24 cellular contexts compared by ENCODE assay signal in genomic region chr9:93713716-93714115, GRCh38.
DNase-seq lines count a peak whose midpoint lies in the region; TF ChIP-seq lines count a peak whose summit lies in the region.
"Had no signal": no experiment of that assay in that cellular context is flagged by ENCODE, and none has a peak within 500 bp of the region (broad histone marks: within the 10 kb centered on the region; RNA-seq: fewer than 3 reads in every experiment).

No MANE protein-coding gene starts in this region.

- H3K36me3 ChIP-seq in BLaER1 treated with 17β-estradiol and CSF1 and Interleukin-3, amounts not matched to agents 10 nM and 100 nM: no peaks in the 10 kb centered on the region
- H3K36me3 ChIP-seq in esophagus muscularis mucosa: no peaks in the 10 kb centered on the region
- H3K36me3 ChIP-seq: breast epithelium, colonic mucosa had no signal

- peaks cover 11 to 19% (median 16%) of the 10 kb centered on the region in 10 experiments; a peak in 19 of 20 replicates for H3K4me1 ChIP-seq in BLaER1 treated with 17β-estradiol and CSF1 and Interleukin-3, amounts not matched to agents 10 nM and 100 nM
- H3K4me1 ChIP-seq in esophagus muscularis mucosa: peaks cover 0 to 2% (median 0%) of the 10 kb centered on the region in 4 donors
- H3K4me1 ChIP-seq: breast epithelium, colonic mucosa had no signal

- DNase-seq in H4 (ENCODE audit: low spot score) (peak; percentile 20), NB4 (ENCODE audit: low read depth) (peak; percentile 22), fibroblast of villous mesenchyme (ENCODE audit: low read depth) (peak; percentile 16), esophagus muscularis mucosa (ENCODE audit: extremely low spot score) (no peak), T1000 (lab: John Stamatoyannopoulos, UW) (no peak), NCI-H82 treated with DMSO at 0.1 percent for 48 hours (lab: John Stamatoyannopoulos, UW; ENCODE audit: unreplicated experiment) (no peak)
- DNase-seq: anterior cingulate cortex; colonic mucosa; DMS79 treated with DMSO at 0.1 percent for 48 hours; effector CD4-positive, alpha-beta T cell; GM23248; HFFc6; hypothalamus; left cardiac atrium; natural killer cell; NCI-H1092; NCI-H1694; OCI-M1; stimulated activated CD4-positive, alpha-beta T cell treated with anti-CD3 and anti-CD28 coated beads, Interleukin-4, amount 100 ng/mL, for 4 hours; substantia nigra; trophoblast cell had no signal

- TF ChIP-seq POLR2A in NB4 (IDR thresholded peaks at IDR 0.05; ENCODE audit: extremely low read depth, insufficient read length): no peak
- TF ChIP-seq POLR2A in esophagus muscularis mucosa (IDR thresholded peaks at IDR 0.05; ENCODE audit: low read depth): no peak

- TF ChIP-seq CTCF in NB4 (IDR thresholded peaks at IDR 0.05; ENCODE audit: low read depth, low read length): no peak
- no peak for TF ChIP-seq CTCF in fibroblast of villous mesenchyme (IDR thresholded peaks at IDR 0.05; ENCODE audit: insufficient read depth, low read depth, low read length)
- no peak for TF ChIP-seq CTCF in esophagus muscularis mucosa (IDR thresholded peaks at IDR 0.05)

- no peak for TF ChIP-seq EP300 in esophagus muscularis mucosa (IDR thresholded peaks at IDR 0.05)

- no peaks in the 10 kb centered on the region for H3K27me3 ChIP-seq in BLaER1 treated with 17β-estradiol and CSF1 and Interleukin-3, amounts not matched to agents 10 nM and 100 nM
- no peaks in the 10 kb centered on the region for H3K27me3 ChIP-seq in esophagus muscularis mucosa
- H3K27me3 ChIP-seq: breast epithelium, colonic mucosa had no signal

- no peak overlapping the region for H3K9ac ChIP-seq in BLaER1 treated with 17β-estradiol and CSF1 and Interleukin-3, amounts not matched to agents 10 nM and 100 nM
- H3K9ac ChIP-seq: GM23248 had no signal

- H3K4me2 ChIP-seq in BLaER1 treated with 17β-estradiol and CSF1 and Interleukin-3, amounts not matched to agents 10 nM and 100 nM: peak overlapping the region in 7 of 11 experiments; percentile 6 to 43 (median 34); a peak in 8 of 22 replicates

- 89% methylated on average over 4 of the region's 4 CpGs for WGBS in esophagus muscularis mucosa

- no peak overlapping the region for H3K4me3 ChIP-seq in BLaER1 treated with 17β-estradiol and CSF1 and Interleukin-3, amounts not matched to agents 10 nM and 100 nM
- no peak overlapping the region for H3K4me3 ChIP-seq in NB4 (ENCODE audit: low read depth, low read length)
- no peak overlapping the region for H3K4me3 ChIP-seq in fibroblast of villous mesenchyme (ENCODE audit: low read depth, low read length)
- H3K4me3 ChIP-seq in esophagus muscularis mucosa: no peak overlapping the region
- H3K4me3 ChIP-seq: breast epithelium, colonic mucosa, GM23248, lung had no signal

- no peaks in the 10 kb centered on the region for H4K20me1 ChIP-seq in BLaER1 treated with 17β-estradiol and CSF1 and Interleukin-3, amounts not matched to agents 10 nM and 100 nM

- 0 out of 22 replicates have a peak overlapping the region, but pooled peaks of 1 of the 11 experiments have one; percentile 8 for H3K27ac ChIP-seq in BLaER1 treated with 17β-estradiol and CSF1 and Interleukin-3, amounts not matched to agents 10 nM and 100 nM
- H3K27ac ChIP-seq in esophagus muscularis mucosa (replicated peaks in 1 of 4): no peak overlapping the region
- H3K27ac ChIP-seq: breast epithelium, colonic mucosa, GM23248 had no signal

- intact Hi-C loops in esophagus muscularis mucosa (cut with DNase I): no loop called here

- peaks cover 0 to 34% (median 20%) of the 10 kb centered on the region in 11 experiments; a peak in 12 of 22 replicates for H3K9me3 ChIP-seq in BLaER1 treated with 17β-estradiol and CSF1 and Interleukin-3, amounts not matched to agents 10 nM and 100 nM (replicated peaks in 1 of 11)
- H3K9me3 ChIP-seq in esophagus muscularis mucosa: peaks cover 0 to 19% (median 5%) of the 10 kb centered on the region in 4 donors
- H3K9me3 ChIP-seq: colonic mucosa had no signal

Comparison
In these comparisons a context has a peak if more than half of its experiments do, and no peak if none do; other contexts are left out.
1. DNase-seq: peak in H4 (single experiment), NB4 (single experiment) and fibroblast of villous mesenchyme (single experiment); none in esophagus muscularis mucosa (single experiment), T1000 (single experiment) and NCI-H82 treated with DMSO at 0.1 percent for 48 hours (single experiment).